Comparison of ENCODE assay signal across 8 cellular contexts in genomic region chr4:10013722-10014121, GRCh38. TPM values are rescaled to one million over a fixed set of nuclear protein-coding genes. Genes with fewer than 3 reads are reported as not detected.
DNase-seq lines count a peak whose midpoint lies in the region; ATAC-seq, FAIRE-seq and TF ChIP-seq lines count a peak whose summit lies in the region.

No MANE protein-coding gene starts in this region.

- H3K36me3 Mint-ChIP-seq in CD8-positive, alpha-beta memory T cell, result no peaks in the 10 kb centered on the region

- no peak overlapping the region for H4K5ac ChIP-seq in mesendoderm (ENCODE audit: low read length)

- H2AK5ac ChIP-seq in mesendoderm (ENCODE audit: low read length), result no peak overlapping the region

- FAIRE-seq in bronchial epithelial cell (lab: Jason Lieb, UNC), result no peak

- POLR2A ChIA-PET in CD8-positive, alpha-beta memory T cell (lab: Charles Lee), result no interaction called here

- no CpG with 5 or more reads among the region's 6 CpGs for WGBS in mesendoderm (ENCODE audit: extremely low coverage, insufficient coverage, low lambda C conversion rate)

- no peak overlapping the region for H2BK15ac ChIP-seq in mesendoderm (replicated peaks; ENCODE audit: low read depth)

- peak; percentile 46 for ATAC-seq in GM18861 (IDR thresholded peaks at IDR 0.05; ENCODE audit: unreplicated experiment)
- ATAC-seq in HG03439 (IDR thresholded peaks at IDR 0.05; ENCODE audit: unreplicated experiment), result peak; percentile 73

- peaks cover 0 to 2% (median 0%) of the 10 kb centered on the region in 5 donors for H3K9me3 Mint-ChIP-seq in CD8-positive, alpha-beta memory T cell

- no peak overlapping the region for H3K27ac Mint-ChIP-seq in CD8-positive, alpha-beta memory T cell

- peak; percentile 83 for TF ChIP-seq CTCF in bronchial epithelial cell (IDR thresholded peaks at IDR 0.05; ENCODE audit: insufficient read depth, low read length, severe bottlenecking)

- H3K27me3 Mint-ChIP-seq in CD8-positive, alpha-beta memory T cell, result peaks cover 0 to 6% of the 10 kb centered on the region in 2 donors

- H4K20me1 ChIP-seq in BLaER1, result no peaks in the 10 kb centered on the region

- H3K18ac ChIP-seq in mesendoderm (ENCODE audit: low read length), result no peak overlapping the region

- H3K9ac ChIP-seq in BLaER1 (no peak overlapping the region), mesendoderm (ENCODE audit: low read length) (no peak overlapping the region)

- no peak overlapping the region for H3K4me3 Mint-ChIP-seq in CD8-positive, alpha-beta memory T cell

- no peak overlapping the region for H3K4ac ChIP-seq in mesendoderm (ENCODE audit: low read depth, low read length)

- H3K4me1 ChIP-seq in BLaER1, result peaks cover 44% of the 10 kb centered on the region
- H3K4me1 ChIP-seq in mesendoderm (ENCODE audit: control insufficient read depth, low read depth, low read length), result no peaks in the 10 kb centered on the region
- peaks cover 7% of the 10 kb centered on the region for H3K4me1 ChIP-seq in CD8-positive, alpha-beta memory T cell (ENCODE audit: insufficient read depth, low read length)

- 0 out of 2 replicates have a peak overlapping the region, but pooled peaks have one; percentile 14 for H3K27ac ChIP-seq in BLaER1
- H3K27ac ChIP-seq in mesendoderm (ENCODE audit: low read depth, low read length), result no peak overlapping the region
- H3K27ac ChIP-seq in CD8-positive, alpha-beta memory T cell (ENCODE audit: low read depth, low read length), result no peak overlapping the region

- H3K27me3 ChIP-seq in BLaER1 (no peaks in the 10 kb centered on the region), bronchial epithelial cell (ENCODE audit: control insufficient read depth, insufficient read depth, low read length) (no peaks in the 10 kb centered on the region), mesendoderm (ENCODE audit: insufficient read depth, low read length, poor library complexity) (no peaks in the 10 kb centered on the region)
- H3K27me3 ChIP-seq in CD8-positive, alpha-beta memory T cell (ENCODE audit: insufficient read depth, low read length, poor library complexity, severe bottlenecking), result no peaks in the 10 kb centered on the region

- H3K36me3 ChIP-seq in BLaER1 (no peaks in the 10 kb centered on the region), bronchial epithelial cell (ENCODE audit: control insufficient read depth, insufficient read depth, low read length) (peaks cover 14% of the 10 kb centered on the region), mesendoderm (ENCODE audit: control insufficient read depth, insufficient read depth, low read length) (no peaks in the 10 kb centered on the region)
- H3K36me3 ChIP-seq in CD8-positive, alpha-beta memory T cell (ENCODE audit: insufficient read depth, low read length), result no peaks in the 10 kb centered on the region

- peak overlapping the region; percentile 62; the same call in 1 of the 2 replicates for H3K4me2 ChIP-seq in BLaER1
- no peak overlapping the region for H3K4me2 ChIP-seq in mesendoderm (ENCODE audit: low read length)

- no peak overlapping the region for H2BK5ac ChIP-seq in mesendoderm (ENCODE audit: low read length)

- no peaks in the 10 kb centered on the region for H3K79me2 ChIP-seq in mesendoderm (ENCODE audit: control insufficient read depth, insufficient read depth, low read length)

- peaks cover 5 to 12% (median 6%) of the 10 kb centered on the region in 3 donors for H3K4me1 Mint-ChIP-seq in CD8-positive, alpha-beta memory T cell

- peak; percentile 77 for DNase-seq in OCI-M1 (lab: John Stamatoyannopoulos, UW)
- DNase-seq in bronchial epithelial cell (ENCODE audit: low read depth), result peak; percentile 57
- DNase-seq in mesendoderm, result peak; percentile 71
- no peak for DNase-seq in NCI-H226
- DNase-seq in CD8-positive, alpha-beta memory T cell, result no peak

- H4K8ac ChIP-seq in mesendoderm (ENCODE audit: low read depth, low read length), result no peak overlapping the region

- H3K23ac ChIP-seq in mesendoderm (ENCODE audit: low read length), result no peak overlapping the region

- CTCF ChIA-PET in CD8-positive, alpha-beta memory T cell (lab: Charles Lee), result no interaction called here

- no peak overlapping the region for H2BK120ac ChIP-seq in mesendoderm (ENCODE audit: low read depth, low read length)

- H3K4me3 ChIP-seq in BLaER1 (no peak overlapping the region), bronchial epithelial cell (ENCODE audit: low read depth, low read length) (no peak overlapping the region), mesendoderm (ENCODE audit: low read length) (no peak overlapping the region)
- H3K4me3 ChIP-seq in CD8-positive, alpha-beta memory T cell (ENCODE audit: low read length), result no peak overlapping the region

- H3K79me1 ChIP-seq in mesendoderm (ENCODE audit: low read length), result no peaks in the 10 kb centered on the region

- H3K9me3 ChIP-seq in BLaER1, result no peaks in the 10 kb centered on the region
- no peaks in the 10 kb centered on the region for H3K9me3 ChIP-seq in CD8-positive, alpha-beta memory T cell (ENCODE audit: low read length)

- H3K56ac ChIP-seq in mesendoderm (ENCODE audit: low read length), result no peak overlapping the region

RNA-seq across cellular contexts. Expression of gene SLC2A9, which starts 7.6 kb away (rescaled TPM):
- 29.7 and 71.0 TPM in 2 replicates for total RNA-seq in bronchial epithelial cell
- polyA plus RNA-seq in mesendoderm (2013, experiment 1 of 2), result 0.97 TPM
- 0.42 TPM for polyA plus RNA-seq in mesendoderm (2013, experiment 2 of 2)
- total RNA-seq in CD8-positive, alpha-beta memory T cell, result 1 to 10 TPM; 3.0 to 3.1 TPM
- 1.8 TPM for polyA plus RNA-seq in CD8-positive, alpha-beta memory T cell

Comparison
In these comparisons a context has a peak if more than half of its experiments do, and no peak if none do; other contexts are left out.
1. DNase-seq: peak in OCI-M1 (single experiment), bronchial epithelial cell (single experiment) and mesendoderm (single experiment); none in NCI-H226 (single experiment) and CD8-positive, alpha-beta memory T cell (0 of 5).